Comparison of ENCODE assay signal across 1 cellular context in genomic region chr13:59352600-59352999, GRCh38.
TF ChIP-seq lines count a peak whose summit lies in the region.

No MANE protein-coding gene starts in this region.

TF ChIP-seq in H1, 55 proteins besides CTCF, POLR2A, EP300 and RAD21 (continued from another document):
- TF ChIP-seq, protein P1, sequence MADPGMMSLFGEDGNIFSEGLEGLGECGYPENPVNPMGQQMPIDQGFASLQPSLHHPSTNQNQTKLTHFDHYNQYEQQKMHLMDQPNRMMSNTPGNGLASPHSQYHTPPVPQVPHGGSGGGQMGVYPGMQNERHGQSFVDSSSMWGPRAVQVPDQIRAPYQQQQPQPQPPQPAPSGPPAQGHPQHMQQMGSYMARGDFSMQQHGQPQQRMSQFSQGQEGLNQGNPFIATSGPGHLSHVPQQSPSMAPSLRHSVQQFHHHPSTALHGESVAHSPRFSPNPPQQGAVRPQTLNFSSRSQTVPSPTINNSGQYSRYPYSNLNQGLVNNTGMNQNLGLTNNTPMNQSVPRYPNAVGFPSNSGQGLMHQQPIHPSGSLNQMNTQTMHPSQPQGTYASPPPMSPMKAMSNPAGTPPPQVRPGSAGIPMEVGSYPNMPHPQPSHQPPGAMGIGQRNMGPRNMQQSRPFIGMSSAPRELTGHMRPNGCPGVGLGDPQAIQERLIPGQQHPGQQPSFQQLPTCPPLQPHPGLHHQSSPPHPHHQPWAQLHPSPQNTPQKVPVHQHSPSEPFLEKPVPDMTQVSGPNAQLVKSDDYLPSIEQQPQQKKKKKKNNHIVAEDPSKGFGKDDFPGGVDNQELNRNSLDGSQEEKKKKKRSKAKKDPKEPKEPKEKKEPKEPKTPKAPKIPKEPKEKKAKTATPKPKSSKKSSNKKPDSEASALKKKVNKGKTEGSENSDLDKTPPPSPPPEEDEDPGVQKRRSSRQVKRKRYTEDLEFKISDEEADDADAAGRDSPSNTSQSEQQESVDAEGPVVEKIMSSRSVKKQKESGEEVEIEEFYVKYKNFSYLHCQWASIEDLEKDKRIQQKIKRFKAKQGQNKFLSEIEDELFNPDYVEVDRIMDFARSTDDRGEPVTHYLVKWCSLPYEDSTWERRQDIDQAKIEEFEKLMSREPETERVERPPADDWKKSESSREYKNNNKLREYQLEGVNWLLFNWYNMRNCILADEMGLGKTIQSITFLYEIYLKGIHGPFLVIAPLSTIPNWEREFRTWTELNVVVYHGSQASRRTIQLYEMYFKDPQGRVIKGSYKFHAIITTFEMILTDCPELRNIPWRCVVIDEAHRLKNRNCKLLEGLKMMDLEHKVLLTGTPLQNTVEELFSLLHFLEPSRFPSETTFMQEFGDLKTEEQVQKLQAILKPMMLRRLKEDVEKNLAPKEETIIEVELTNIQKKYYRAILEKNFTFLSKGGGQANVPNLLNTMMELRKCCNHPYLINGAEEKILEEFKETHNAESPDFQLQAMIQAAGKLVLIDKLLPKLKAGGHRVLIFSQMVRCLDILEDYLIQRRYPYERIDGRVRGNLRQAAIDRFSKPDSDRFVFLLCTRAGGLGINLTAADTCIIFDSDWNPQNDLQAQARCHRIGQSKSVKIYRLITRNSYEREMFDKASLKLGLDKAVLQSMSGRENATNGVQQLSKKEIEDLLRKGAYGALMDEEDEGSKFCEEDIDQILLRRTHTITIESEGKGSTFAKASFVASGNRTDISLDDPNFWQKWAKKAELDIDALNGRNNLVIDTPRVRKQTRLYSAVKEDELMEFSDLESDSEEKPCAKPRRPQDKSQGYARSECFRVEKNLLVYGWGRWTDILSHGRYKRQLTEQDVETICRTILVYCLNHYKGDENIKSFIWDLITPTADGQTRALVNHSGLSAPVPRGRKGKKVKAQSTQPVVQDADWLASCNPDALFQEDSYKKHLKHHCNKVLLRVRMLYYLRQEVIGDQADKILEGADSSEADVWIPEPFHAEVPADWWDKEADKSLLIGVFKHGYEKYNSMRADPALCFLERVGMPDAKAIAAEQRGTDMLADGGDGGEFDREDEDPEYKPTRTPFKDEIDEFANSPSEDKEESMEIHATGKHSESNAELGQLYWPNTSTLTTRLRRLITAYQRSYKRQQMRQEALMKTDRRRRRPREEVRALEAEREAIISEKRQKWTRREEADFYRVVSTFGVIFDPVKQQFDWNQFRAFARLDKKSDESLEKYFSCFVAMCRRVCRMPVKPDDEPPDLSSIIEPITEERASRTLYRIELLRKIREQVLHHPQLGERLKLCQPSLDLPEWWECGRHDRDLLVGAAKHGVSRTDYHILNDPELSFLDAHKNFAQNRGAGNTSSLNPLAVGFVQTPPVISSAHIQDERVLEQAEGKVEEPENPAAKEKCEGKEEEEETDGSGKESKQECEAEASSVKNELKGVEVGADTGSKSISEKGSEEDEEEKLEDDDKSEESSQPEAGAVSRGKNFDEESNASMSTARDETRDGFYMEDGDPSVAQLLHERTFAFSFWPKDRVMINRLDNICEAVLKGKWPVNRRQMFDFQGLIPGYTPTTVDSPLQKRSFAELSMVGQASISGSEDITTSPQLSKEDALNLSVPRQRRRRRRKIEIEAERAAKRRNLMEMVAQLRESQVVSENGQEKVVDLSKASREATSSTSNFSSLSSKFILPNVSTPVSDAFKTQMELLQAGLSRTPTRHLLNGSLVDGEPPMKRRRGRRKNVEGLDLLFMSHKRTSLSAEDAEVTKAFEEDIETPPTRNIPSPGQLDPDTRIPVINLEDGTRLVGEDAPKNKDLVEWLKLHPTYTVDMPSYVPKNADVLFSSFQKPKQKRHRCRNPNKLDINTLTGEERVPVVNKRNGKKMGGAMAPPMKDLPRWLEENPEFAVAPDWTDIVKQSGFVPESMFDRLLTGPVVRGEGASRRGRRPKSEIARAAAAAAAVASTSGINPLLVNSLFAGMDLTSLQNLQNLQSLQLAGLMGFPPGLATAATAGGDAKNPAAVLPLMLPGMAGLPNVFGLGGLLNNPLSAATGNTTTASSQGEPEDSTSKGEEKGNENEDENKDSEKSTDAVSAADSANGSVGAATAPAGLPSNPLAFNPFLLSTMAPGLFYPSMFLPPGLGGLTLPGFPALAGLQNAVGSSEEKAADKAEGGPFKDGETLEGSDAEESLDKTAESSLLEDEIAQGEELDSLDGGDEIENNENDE (IDR thresholded peaks at IDR 0.05; ENCODE audit: insufficient replicate concordance, low read length) = no peak
- TF ChIP-seq POLR2AphosphoS5 (IDR thresholded peaks at IDR 0.05; ENCODE audit: low read depth, low read length) = no peak
- TF ChIP-seq E2F6 (IDR thresholded peaks at IDR 0.05) = no peak
- no peak for TF ChIP-seq RFX5 (IDR thresholded peaks at IDR 0.05; ENCODE audit: borderline replicate concordance, low read depth, low read length)
- no peak for TF ChIP-seq TCF12 (IDR thresholded peaks at IDR 0.05; ENCODE audit: low read depth, low read length)
